Comparison of ENCODE assay signal across 15 cellular contexts in the genomic region with DNA sequence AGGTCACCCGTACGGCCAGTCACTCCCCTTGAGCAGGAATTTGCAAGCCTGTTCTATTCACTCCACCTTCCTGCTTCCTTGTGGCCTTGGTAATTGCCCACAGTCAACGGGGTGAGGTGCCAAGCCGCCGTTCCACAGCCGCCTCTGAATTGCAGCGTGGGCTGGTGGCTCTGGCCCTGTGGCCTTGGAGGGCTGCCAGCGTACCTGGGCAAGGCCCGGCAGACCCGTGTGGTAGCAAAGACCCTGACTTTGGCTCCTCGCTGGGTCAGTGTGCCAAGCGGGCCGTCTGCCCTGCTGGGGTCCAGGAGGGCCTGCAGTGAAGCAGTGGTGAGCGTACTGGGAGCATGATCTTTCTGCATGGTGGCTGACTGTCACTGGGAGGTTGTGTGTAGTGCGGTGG. TPM values are rescaled to one million over a fixed set of nuclear protein-coding genes. Genes with fewer than 3 reads are reported as not detected.
DNase-seq lines count a peak whose midpoint lies in the region; ATAC-seq and TF ChIP-seq lines count a peak whose summit lies in the region.
"Had no signal": no experiment of that assay in that cellular context is flagged by ENCODE, and none has a peak within 500 bp of the region (broad histone marks: within the 10 kb centered on the region; RNA-seq: fewer than 3 reads in every experiment).

No MANE protein-coding gene starts in this region.

- CTCF ChIA-PET in activated CD8-positive, alpha-beta T cell treated with anti-CD3 and anti-CD28 coated beads, Interleukin-2, amount 10 ng/mL, durations not matched to agents 7 days and 5 days (lab: Charles Lee) = interaction anchor here (0.9 to 1.2 kb wide), 2 partner anchors 105 to 608 kb away, joined by 3 read pairs; no protein-coding TSS in a partner anchor

- no peak overlapping the region for H3K4me3 Mint-ChIP-seq in activated CD8-positive, alpha-beta T cell treated with anti-CD3 and anti-CD28 coated beads, Interleukin-2, amount 10 ng/mL, durations not matched to agents 7 days and 5 days
- H3K4me3 Mint-ChIP-seq in progenitor cell of endocrine pancreas (ENCODE audit: low read depth) = no peak overlapping the region

- peak overlapping the region; percentile 96 for H3K27ac Mint-ChIP-seq in activated CD8-positive, alpha-beta T cell treated with anti-CD3 and anti-CD28 coated beads, Interleukin-2, amount 10 ng/mL, durations not matched to agents 7 days and 5 days
- peak overlapping the region; percentile 44 for H3K27ac Mint-ChIP-seq in progenitor cell of endocrine pancreas

- H3K9me2 ChIP-seq in GM23248 (ENCODE audit: insufficient read depth) = no peaks in the 10 kb centered on the region
- H3K9me2 ChIP-seq in hepatocyte (replicated peaks; ENCODE audit: insufficient read depth) = no peaks in the 10 kb centered on the region

- H3K4me2 ChIP-seq in GM23248 (ENCODE audit: unreplicated experiment) = no peak overlapping the region
- no peak overlapping the region for H3K4me2 ChIP-seq in hepatocyte

- H3K27me3 ChIP-seq in GM23248 (replicated peaks; ENCODE audit: insufficient read depth) (no peaks in the 10 kb centered on the region), hepatocyte (no peaks in the 10 kb centered on the region)
- H3K27me3 ChIP-seq: SJSA1, testis had no signal

- WGBS in GM23248 (ENCODE audit: low coverage in 1 of 2, low lambda C conversion rate in 2 of 2, missing lambda C conversion rate in 2 of 2), 2 experiments = 78% methylated on average over 14 to 15 of the region's 15 CpGs
- WGBS in hepatocyte (ENCODE audit: low lambda C conversion rate, missing lambda C conversion rate) = 84% methylated on average over 15 of the region's 15 CpGs

- H3K79me2 ChIP-seq in GM23248 (ENCODE audit: insufficient read depth) = peaks cover 83% of the 10 kb centered on the region
- H3K79me2 ChIP-seq in hepatocyte = peaks cover 83% of the 10 kb centered on the region

- peaks cover 51% of the 10 kb centered on the region for H3K36me3 Mint-ChIP-seq in activated CD8-positive, alpha-beta T cell treated with anti-CD3 and anti-CD28 coated beads, Interleukin-2, amount 10 ng/mL, durations not matched to agents 7 days and 5 days (ENCODE audit: low read depth)
- H3K36me3 Mint-ChIP-seq in progenitor cell of endocrine pancreas (ENCODE audit: insufficient read depth) = peaks cover 9% of the 10 kb centered on the region

- DNase-seq in GM23248 (no peak), hepatocyte (ENCODE audit: low spot score) (no peak), progenitor cell of endocrine pancreas (ENCODE audit: low spot score, unreplicated experiment) (no peak), hypothalamus (lab: John Stamatoyannopoulos, UW) (no peak), middle frontal gyrus (ENCODE audit: extremely low spot score, low spot score) (no peak)
- DNase-seq in activated CD8-positive, alpha-beta T cell treated with anti-CD3 and anti-CD28 coated beads, Interleukin-2, amount 10 ng/mL, durations not matched to agents 7 days and 5 days = no peak
- DNase-seq: Calu3; central memory CD4-positive, alpha-beta T cell; stimulated activated CD4-positive, alpha-beta T cell treated with anti-CD3 and anti-CD28 coated beads, Interleukin-2, amount 100 ng/mL, for 24 hours; testis had no signal

- H3K9ac ChIP-seq in GM23248 = peak overlapping the region; percentile 41; the same call in 1 of the 2 replicates

- H3K4me1 Mint-ChIP-seq in activated CD8-positive, alpha-beta T cell treated with anti-CD3 and anti-CD28 coated beads, Interleukin-2, amount 10 ng/mL, durations not matched to agents 7 days and 5 days (ENCODE audit: low read depth) = peaks cover 82% of the 10 kb centered on the region
- peaks cover 34% of the 10 kb centered on the region for H3K4me1 Mint-ChIP-seq in progenitor cell of endocrine pancreas (ENCODE audit: low read depth)

- POLR2A ChIA-PET in activated CD8-positive, alpha-beta T cell treated with anti-CD3 and anti-CD28 coated beads, Interleukin-2, amount 10 ng/mL, durations not matched to agents 7 days and 5 days (lab: Charles Lee) = interaction anchor here (0.5 to 1.3 kb wide), 2 partner anchors 189 to 553 kb away, joined by 3 read pairs; a partner anchor contains a TSS

- H2AFZ ChIP-seq in GM23248 = no peak overlapping the region
- no peak overlapping the region for H2AFZ ChIP-seq in hepatocyte

- H3K4me3 ChIP-seq in GM23248 = no peak overlapping the region
- H3K4me3 ChIP-seq in hepatocyte = no peak overlapping the region
- H3K4me3 ChIP-seq: SJSA1, testis had no signal

- peaks cover 12% of the 10 kb centered on the region for H3K4me1 ChIP-seq in GM23248 (ENCODE audit: insufficient read depth)
- peaks cover 26% of the 10 kb centered on the region for H3K4me1 ChIP-seq in hepatocyte (ENCODE audit: insufficient read depth)

- no peaks in the 10 kb centered on the region for H3K27me3 Mint-ChIP-seq in activated CD8-positive, alpha-beta T cell treated with anti-CD3 and anti-CD28 coated beads, Interleukin-2, amount 10 ng/mL, durations not matched to agents 7 days and 5 days (ENCODE audit: low read depth)
- no peaks in the 10 kb centered on the region for H3K27me3 Mint-ChIP-seq in progenitor cell of endocrine pancreas

- no peaks in the 10 kb centered on the region for H4K20me1 ChIP-seq in GM23248 (ENCODE audit: insufficient read depth)
- peaks cover 3% of the 10 kb centered on the region for H4K20me1 ChIP-seq in hepatocyte (ENCODE audit: insufficient read depth, poor library complexity, severe bottlenecking)

- H3K27ac ChIP-seq in GM23248 (no peak overlapping the region), hepatocyte (peak overlapping the region; percentile 86)
- H3K27ac ChIP-seq: SJSA1 had no signal

- no peaks in the 10 kb centered on the region for H3K9me3 Mint-ChIP-seq in activated CD8-positive, alpha-beta T cell treated with anti-CD3 and anti-CD28 coated beads, Interleukin-2, amount 10 ng/mL, durations not matched to agents 7 days and 5 days (ENCODE audit: insufficient read depth)
- no peaks in the 10 kb centered on the region for H3K9me3 Mint-ChIP-seq in progenitor cell of endocrine pancreas (ENCODE audit: low read depth)

- in situ Hi-C loops in GM23248 (cut with MboI) = no loop called here

- H3K9me3 ChIP-seq in GM23248 (ENCODE audit: low read depth) (no peaks in the 10 kb centered on the region), hepatocyte (ENCODE audit: low read depth) (no peaks in the 10 kb centered on the region)
- H3K9me3 ChIP-seq: testis had no signal

- TF ChIP-seq CTCF in hepatocyte (IDR thresholded peaks at IDR 0.05; ENCODE audit: poor library complexity) (no peak), progenitor cell of endocrine pancreas (IDR thresholded peaks at IDR 0.05; ENCODE audit: unreplicated experiment) (no peak)

- H3K36me3 ChIP-seq in GM23248 (ENCODE audit: low read depth) (no peaks in the 10 kb centered on the region; the same call in 1 of the 2 replicates), hepatocyte (replicated peaks; ENCODE audit: insufficient read depth, low read depth) (no peaks in the 10 kb centered on the region)

- ATAC-seq in activated CD8-positive, alpha-beta T cell treated with anti-CD3 and anti-CD28 coated beads, Interleukin-2, amount 10 ng/mL, durations not matched to agents 7 days and 5 days = no peak
- no peak for ATAC-seq in esophagus mucosa
- no peak for ATAC-seq in HG03175 (IDR thresholded peaks at IDR 0.05; ENCODE audit: unreplicated experiment)

- H3F3A ChIP-seq in GM23248 (ENCODE audit: insufficient read depth) = no peaks in the 10 kb centered on the region

RNA-seq across cellular contexts. Expression of a gene that starts 3.6 kb away (rescaled TPM):
- total RNA-seq in GM23248 (2014; rRNA removed; shearing (Covaris generic)) = 14.3 and 14.8 TPM in 2 replicates
- polyA plus RNA-seq in GM23248 (2016; fragmentation: Nextera tagmentation; extraction: Ambion mirVana) (14.8 and 15.9 TPM in 2 replicates), hepatocyte (17.3 and 22.8 TPM in 2 replicates)
- total RNA-seq in activated CD8-positive, alpha-beta T cell treated with anti-CD3 and anti-CD28 coated beads, Interleukin-2, amount 10 ng/mL, durations not matched to agents 7 days and 5 days = 10 to 100 TPM; 34.1 to 39.8 TPM
- total RNA-seq in hepatocyte (17.9 and 23.8 TPM in 2 replicates), progenitor cell of endocrine pancreas (41.5 and 53.9 TPM in 2 replicates), esophagus mucosa (9.6 TPM)

RNA-seq across cellular contexts. Expression of a gene that starts 18.5 kb away (rescaled TPM):
- total RNA-seq in GM23248 (2014; rRNA removed; shearing (Covaris generic)) = not detected in 2 replicates
- polyA plus RNA-seq in GM23248 (2016; fragmentation: Nextera tagmentation; extraction: Ambion mirVana) (not detected in 2 replicates), hepatocyte (0.91 and 1.0 TPM in 2 replicates)
- total RNA-seq in activated CD8-positive, alpha-beta T cell treated with anti-CD3 and anti-CD28 coated beads, Interleukin-2, amount 10 ng/mL, durations not matched to agents 7 days and 5 days = not detected
- total RNA-seq in hepatocyte (1.7 and 1.9 TPM in 2 replicates), progenitor cell of endocrine pancreas (0.36 TPM in 1 of 2 replicates, not detected in the other), esophagus mucosa (not detected)
- total RNA-seq: Calu3, glomerular endothelial cell, myocyte, SJSA1, testis had no signal
